ENCODE assay signal across 1 cellular context in the genomic region with DNA sequence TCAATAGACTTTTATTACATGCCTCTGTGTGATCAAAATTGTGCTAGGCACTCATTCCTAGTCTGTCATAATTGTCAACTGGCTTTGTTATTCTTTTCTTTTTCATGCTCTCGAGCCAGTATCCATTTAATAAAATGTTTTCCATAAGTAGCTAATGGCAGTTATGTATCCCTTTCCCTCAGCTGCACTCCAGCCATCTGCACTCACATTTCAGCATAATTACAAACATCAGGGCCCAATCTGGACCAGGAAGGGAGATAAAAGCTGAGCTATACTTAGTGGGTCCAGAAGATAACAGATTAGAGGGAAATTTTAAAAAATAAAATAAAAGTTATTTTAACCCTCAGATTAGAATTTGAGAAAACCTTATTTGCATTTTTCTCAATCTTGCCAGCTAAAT.
TF ChIP-seq lines count a peak whose summit lies in the region.

No MANE protein-coding gene starts in this region.

TF ChIP-seq in SK-N-SH, 30 proteins besides CTCF, POLR2A, EP300 and RAD21 (continued from another document):
- no peak for TF ChIP-seq MEF2A (IDR thresholded peaks at IDR 0.05; ENCODE audit: borderline replicate concordance, low read depth)
- TF ChIP-seq RFX5 (IDR thresholded peaks at IDR 0.05; ENCODE audit: low read length), result no peak
- TF ChIP-seq JUND (IDR thresholded peaks at IDR 0.05), result no peak
- TF ChIP-seq, protein P1, sequence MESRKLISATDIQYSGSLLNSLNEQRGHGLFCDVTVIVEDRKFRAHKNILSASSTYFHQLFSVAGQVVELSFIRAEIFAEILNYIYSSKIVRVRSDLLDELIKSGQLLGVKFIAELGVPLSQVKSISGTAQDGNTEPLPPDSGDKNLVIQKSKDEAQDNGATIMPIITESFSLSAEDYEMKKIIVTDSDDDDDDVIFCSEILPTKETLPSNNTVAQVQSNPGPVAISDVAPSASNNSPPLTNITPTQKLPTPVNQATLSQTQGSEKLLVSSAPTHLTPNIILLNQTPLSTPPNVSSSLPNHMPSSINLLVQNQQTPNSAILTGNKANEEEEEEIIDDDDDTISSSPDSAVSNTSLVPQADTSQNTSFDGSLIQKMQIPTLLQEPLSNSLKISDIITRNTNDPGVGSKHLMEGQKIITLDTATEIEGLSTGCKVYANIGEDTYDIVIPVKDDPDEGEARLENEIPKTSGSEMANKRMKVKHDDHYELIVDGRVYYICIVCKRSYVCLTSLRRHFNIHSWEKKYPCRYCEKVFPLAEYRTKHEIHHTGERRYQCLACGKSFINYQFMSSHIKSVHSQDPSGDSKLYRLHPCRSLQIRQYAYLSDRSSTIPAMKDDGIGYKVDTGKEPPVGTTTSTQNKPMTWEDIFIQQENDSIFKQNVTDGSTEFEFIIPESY (IDR thresholded peaks at IDR 0.05; ENCODE audit: borderline replicate concordance, low read depth), result no peak
- TF ChIP-seq FOSL2 (IDR thresholded peaks at IDR 0.05; ENCODE audit: borderline replicate concordance, low read depth), result no peak
- no peak for TF ChIP-seq SMC3 (IDR thresholded peaks at IDR 0.05; ENCODE audit: low read depth, low read length)
- TF ChIP-seq NFIC (IDR thresholded peaks at IDR 0.05; ENCODE audit: borderline replicate concordance), result no peak
- TF ChIP-seq, protein P2, sequence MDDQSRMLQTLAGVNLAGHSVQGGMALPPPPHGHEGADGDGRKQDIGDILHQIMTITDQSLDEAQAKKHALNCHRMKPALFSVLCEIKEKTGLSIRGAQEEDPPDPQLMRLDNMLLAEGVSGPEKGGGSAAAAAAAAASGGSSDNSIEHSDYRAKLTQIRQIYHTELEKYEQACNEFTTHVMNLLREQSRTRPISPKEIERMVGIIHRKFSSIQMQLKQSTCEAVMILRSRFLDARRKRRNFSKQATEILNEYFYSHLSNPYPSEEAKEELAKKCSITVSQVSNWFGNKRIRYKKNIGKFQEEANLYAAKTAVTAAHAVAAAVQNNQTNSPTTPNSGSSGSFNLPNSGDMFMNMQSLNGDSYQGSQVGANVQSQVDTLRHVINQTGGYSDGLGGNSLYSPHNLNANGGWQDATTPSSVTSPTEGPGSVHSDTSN (IDR thresholded peaks at IDR 0.05), result no peak
- no peak for TF ChIP-seq GABPA (IDR thresholded peaks at IDR 0.05; ENCODE audit: low read depth)
- TF ChIP-seq TAF1 (IDR thresholded peaks at IDR 0.05; ENCODE audit: borderline replicate concordance, low read depth, low read length), result no peak
- no peak for TF ChIP-seq SIN3A (IDR thresholded peaks at IDR 0.05; ENCODE audit: borderline replicate concordance, low read depth, low read length)
- TF ChIP-seq TCF12 (IDR thresholded peaks at IDR 0.05), result peak; percentile 79
- TF ChIP-seq GATA2 (CRISPR knock-in tag; IDR thresholded peaks at IDR 0.05), result peak; percentile 93
- TF ChIP-seq, protein P3, sequence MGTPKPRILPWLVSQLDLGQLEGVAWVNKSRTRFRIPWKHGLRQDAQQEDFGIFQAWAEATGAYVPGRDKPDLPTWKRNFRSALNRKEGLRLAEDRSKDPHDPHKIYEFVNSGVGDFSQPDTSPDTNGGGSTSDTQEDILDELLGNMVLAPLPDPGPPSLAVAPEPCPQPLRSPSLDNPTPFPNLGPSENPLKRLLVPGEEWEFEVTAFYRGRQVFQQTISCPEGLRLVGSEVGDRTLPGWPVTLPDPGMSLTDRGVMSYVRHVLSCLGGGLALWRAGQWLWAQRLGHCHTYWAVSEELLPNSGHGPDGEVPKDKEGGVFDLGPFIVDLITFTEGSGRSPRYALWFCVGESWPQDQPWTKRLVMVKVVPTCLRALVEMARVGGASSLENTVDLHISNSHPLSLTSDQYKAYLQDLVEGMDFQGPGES (IDR thresholded peaks at IDR 0.05; ENCODE audit: low read depth, low read length), result no peak
- no peak for TF ChIP-seq POLR2AphosphoS5 (IDR thresholded peaks at IDR 0.05; ENCODE audit: low read depth, low read length)
- TF ChIP-seq MXI1 (IDR thresholded peaks at IDR 0.05; ENCODE audit: low read depth, low read length), result peak; percentile 69; the same call in 1 of the 2 replicates
- peak; percentile 74; the same call in 1 of the 2 replicates for TF ChIP-seq FOXJ3 (CRISPR knock-in tag; IDR thresholded peaks at IDR 0.05)
- no peak for TF ChIP-seq YY1 (IDR thresholded peaks at IDR 0.05; ENCODE audit: low read depth)
- peak; percentile 68 for TF ChIP-seq CHD2 (IDR thresholded peaks at IDR 0.05; ENCODE audit: low read length, partially characterized antibody)
- no peak for TF ChIP-seq NRF1 (IDR thresholded peaks at IDR 0.05; ENCODE audit: low read depth, low read length)
- TF ChIP-seq RCOR1 (IDR thresholded peaks at IDR 0.05; ENCODE audit: low read length), result peak; percentile 81; the same call in 1 of the 2 replicates
- TF ChIP-seq, protein P4, sequence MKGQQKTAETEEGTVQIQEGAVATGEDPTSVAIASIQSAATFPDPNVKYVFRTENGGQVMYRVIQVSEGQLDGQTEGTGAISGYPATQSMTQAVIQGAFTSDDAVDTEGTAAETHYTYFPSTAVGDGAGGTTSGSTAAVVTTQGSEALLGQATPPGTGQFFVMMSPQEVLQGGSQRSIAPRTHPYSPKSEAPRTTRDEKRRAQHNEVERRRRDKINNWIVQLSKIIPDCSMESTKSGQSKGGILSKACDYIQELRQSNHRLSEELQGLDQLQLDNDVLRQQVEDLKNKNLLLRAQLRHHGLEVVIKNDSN (IDR thresholded peaks at IDR 0.05; ENCODE audit: borderline replicate concordance, low read depth), result no peak
- TF ChIP-seq, protein P5, sequence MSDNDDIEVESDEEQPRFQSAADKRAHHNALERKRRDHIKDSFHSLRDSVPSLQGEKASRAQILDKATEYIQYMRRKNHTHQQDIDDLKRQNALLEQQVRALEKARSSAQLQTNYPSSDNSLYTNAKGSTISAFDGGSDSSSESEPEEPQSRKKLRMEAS (IDR thresholded peaks at IDR 0.05; ENCODE audit: low read depth), result no peak
- TF ChIP-seq EZH2phosphoT487 (IDR thresholded peaks at IDR 0.05; ENCODE audit: borderline replicate concordance, low read depth), result no peak
- TF ChIP-seq FOXM1 (IDR thresholded peaks at IDR 0.05; ENCODE audit: low read depth), result no peak
- TF ChIP-seq ELF1 (IDR thresholded peaks at IDR 0.05), result no peak
